Comparison of ENCODE assay signal across 1 cellular context in the genomic region with DNA sequence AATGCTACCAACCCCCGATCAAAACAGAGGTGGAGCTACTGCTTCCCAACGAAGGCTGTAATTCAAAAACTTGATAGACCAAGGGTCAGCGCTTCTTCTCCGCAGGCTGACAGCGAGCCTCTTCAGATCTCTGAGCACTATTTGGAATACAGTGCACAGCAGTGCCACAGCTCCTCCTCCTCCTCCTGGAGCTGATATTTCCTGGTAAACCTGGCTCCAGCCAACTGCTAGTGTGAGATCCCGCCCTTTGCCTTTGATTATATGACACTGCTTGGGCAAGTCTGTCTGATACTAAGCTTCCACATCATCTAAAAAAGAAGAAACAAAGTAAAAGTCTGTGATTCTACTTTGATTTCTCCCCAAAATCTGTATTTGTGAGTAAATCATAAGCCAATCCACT.
TF ChIP-seq lines count a peak whose summit lies in the region.

No MANE protein-coding gene starts in this region.

TF ChIP-seq in GM23338, 12 proteins besides CTCF, POLR2A, EP300 and RAD21 (continued from another document):
- TF ChIP-seq, protein P1, sequence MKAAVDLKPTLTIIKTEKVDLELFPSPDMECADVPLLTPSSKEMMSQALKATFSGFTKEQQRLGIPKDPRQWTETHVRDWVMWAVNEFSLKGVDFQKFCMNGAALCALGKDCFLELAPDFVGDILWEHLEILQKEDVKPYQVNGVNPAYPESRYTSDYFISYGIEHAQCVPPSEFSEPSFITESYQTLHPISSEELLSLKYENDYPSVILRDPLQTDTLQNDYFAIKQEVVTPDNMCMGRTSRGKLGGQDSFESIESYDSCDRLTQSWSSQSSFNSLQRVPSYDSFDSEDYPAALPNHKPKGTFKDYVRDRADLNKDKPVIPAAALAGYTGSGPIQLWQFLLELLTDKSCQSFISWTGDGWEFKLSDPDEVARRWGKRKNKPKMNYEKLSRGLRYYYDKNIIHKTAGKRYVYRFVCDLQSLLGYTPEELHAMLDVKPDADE (IDR thresholded peaks at IDR 0.05): no peak
- TF ChIP-seq, protein P2, sequence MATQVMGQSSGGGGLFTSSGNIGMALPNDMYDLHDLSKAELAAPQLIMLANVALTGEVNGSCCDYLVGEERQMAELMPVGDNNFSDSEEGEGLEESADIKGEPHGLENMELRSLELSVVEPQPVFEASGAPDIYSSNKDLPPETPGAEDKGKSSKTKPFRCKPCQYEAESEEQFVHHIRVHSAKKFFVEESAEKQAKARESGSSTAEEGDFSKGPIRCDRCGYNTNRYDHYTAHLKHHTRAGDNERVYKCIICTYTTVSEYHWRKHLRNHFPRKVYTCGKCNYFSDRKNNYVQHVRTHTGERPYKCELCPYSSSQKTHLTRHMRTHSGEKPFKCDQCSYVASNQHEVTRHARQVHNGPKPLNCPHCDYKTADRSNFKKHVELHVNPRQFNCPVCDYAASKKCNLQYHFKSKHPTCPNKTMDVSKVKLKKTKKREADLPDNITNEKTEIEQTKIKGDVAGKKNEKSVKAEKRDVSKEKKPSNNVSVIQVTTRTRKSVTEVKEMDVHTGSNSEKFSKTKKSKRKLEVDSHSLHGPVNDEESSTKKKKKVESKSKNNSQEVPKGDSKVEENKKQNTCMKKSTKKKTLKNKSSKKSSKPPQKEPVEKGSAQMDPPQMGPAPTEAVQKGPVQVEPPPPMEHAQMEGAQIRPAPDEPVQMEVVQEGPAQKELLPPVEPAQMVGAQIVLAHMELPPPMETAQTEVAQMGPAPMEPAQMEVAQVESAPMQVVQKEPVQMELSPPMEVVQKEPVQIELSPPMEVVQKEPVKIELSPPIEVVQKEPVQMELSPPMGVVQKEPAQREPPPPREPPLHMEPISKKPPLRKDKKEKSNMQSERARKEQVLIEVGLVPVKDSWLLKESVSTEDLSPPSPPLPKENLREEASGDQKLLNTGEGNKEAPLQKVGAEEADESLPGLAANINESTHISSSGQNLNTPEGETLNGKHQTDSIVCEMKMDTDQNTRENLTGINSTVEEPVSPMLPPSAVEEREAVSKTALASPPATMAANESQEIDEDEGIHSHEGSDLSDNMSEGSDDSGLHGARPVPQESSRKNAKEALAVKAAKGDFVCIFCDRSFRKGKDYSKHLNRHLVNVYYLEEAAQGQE (IDR thresholded peaks at IDR 0.05; ENCODE audit: unreplicated experiment): no peak
- no peak for TF ChIP-seq STAT1 (IDR thresholded peaks at IDR 0.05; ENCODE audit: unreplicated experiment)
- TF ChIP-seq ZNF114 (CRISPR knock-in tag; IDR thresholded peaks at IDR 0.05): no peak
- TF ChIP-seq EZH2phosphoT487 (IDR thresholded peaks at IDR 0.05; ENCODE audit: unreplicated experiment): no peak
- no peak for TF ChIP-seq EZH2 (IDR thresholded peaks at IDR 0.05; ENCODE audit: low read depth, unreplicated experiment)
- TF ChIP-seq NANOG (IDR thresholded peaks at IDR 0.05; ENCODE audit: borderline replicate concordance): no peak
- TF ChIP-seq POLR2AphosphoS5 (IDR thresholded peaks at IDR 0.05; ENCODE audit: low read depth): no peak
